ENCODE assay signal across 14 cellular contexts in the genomic region with DNA sequence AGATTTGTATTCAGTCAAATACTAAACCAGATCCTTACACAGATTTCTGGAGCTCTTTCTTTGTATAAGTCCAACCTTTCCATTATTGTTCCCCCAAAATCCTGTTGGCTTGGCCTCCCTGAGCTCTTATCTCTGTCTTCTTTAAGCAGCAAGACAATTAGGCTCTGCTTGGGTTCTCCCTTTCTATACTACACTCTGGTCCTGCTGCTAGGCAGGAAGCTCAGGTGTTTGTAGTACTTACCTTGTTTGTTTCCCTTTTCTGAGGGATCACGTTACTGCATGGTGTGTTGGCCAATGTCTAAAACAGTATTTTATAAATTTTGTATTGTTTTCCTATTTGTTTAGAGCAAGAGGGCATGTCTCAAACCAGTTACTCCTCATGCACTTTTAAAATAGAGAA.
"Had no signal": no experiment of that assay in that cellular context is flagged by ENCODE, and none has a peak within 500 bp of the region (broad histone marks: within the 10 kb centered on the region; RNA-seq: fewer than 3 reads in every experiment).

No MANE protein-coding gene starts in this region.

- DNase-seq: activated CD4-positive, alpha-beta T cell treated with anti-CD3 and anti-CD28 coated beads for 48 hours; activated CD8-positive, alpha-beta memory T cell treated with anti-CD3 and anti-CD28 coated beads, Interleukin-2, amount 50 U/mL, for 48 hours; activated CD8-positive, alpha-beta T cell treated with anti-CD3 and anti-CD28 coated beads, Interleukin-2, amount 10 ng/mL, durations not matched to agents 7 days and 5 days; activated naive CD4-positive, alpha-beta T cell; esophagus squamous epithelium; heart right ventricle; kidney glomerular epithelial cell; nephron progenitor cell; spleen; stimulated activated CD4-positive, alpha-beta T cell treated with anti-CD3 and anti-CD28 coated beads, Interleukin-1b, Interleukin-23, amount 100 ng/mL, for 48 hours; stimulated activated naive CD4-positive, alpha-beta T cell; substantia nigra; transverse colon had no signal

- H3K27me3 ChIP-seq: ascending aorta, esophagus squamous epithelium, heart right ventricle, spleen, transverse colon had no signal

- H3K27ac ChIP-seq: ascending aorta, esophagus squamous epithelium, heart right ventricle, spleen, transverse colon had no signal

- H3K4me3 ChIP-seq: ascending aorta, esophagus squamous epithelium, heart right ventricle, spleen, transverse colon had no signal

- ATAC-seq: activated CD8-positive, alpha-beta T cell treated with anti-CD3 and anti-CD28 coated beads, Interleukin-2, amount 10 ng/mL, durations not matched to agents 7 days and 5 days; heart right ventricle had no signal

- H3K36me3 ChIP-seq: ascending aorta, esophagus squamous epithelium, heart right ventricle, spleen, transverse colon had no signal

- H3K4me1 ChIP-seq: ascending aorta, esophagus squamous epithelium had no signal

- H3K9me3 ChIP-seq: ascending aorta, esophagus squamous epithelium, heart right ventricle, transverse colon had no signal
